In the genomic region with DNA sequence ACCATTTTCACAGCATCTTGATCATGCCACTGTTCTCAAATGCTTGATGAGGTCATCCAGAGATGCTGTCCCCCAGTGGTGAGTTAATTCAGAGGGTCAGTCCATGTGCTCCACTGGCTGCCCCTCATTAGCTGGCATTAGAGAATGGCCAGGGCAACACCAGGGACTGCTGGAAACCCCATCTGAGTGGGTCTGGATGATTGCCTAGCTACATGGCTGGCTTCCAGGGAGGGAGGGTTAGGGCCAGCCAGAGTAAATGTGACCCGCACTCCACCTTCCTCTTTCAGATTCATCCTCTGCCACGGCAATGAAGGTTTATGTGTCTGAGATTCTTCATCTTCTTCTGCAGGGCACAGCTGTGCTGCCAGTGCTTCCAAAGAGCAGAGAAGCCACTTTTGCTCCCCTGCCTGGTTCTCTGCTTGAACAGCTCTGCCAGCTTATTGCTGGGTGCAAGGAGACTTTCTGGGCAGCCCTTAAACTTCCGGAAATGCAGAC, we compare ENCODE assay signal across 23 cellular contexts.
"Had no signal": no experiment of that assay in that cellular context is flagged by ENCODE, and none has a peak within 500 bp of the region (broad histone marks: within the 10 kb centered on the region; RNA-seq: fewer than 3 reads in every experiment).

No MANE protein-coding gene starts in this region.

- ATAC-seq: activated CD4-positive, CD25-positive, alpha-beta regulatory T cell treated with anti-CD3 and anti-CD28 coated beads, Interleukin-2, amount 50 U/mL, for 24 hours; esophagus mucosa; left colon; pancreas; stimulated activated effector memory CD8-positive, alpha-beta T cell treated with anti-CD3 and anti-CD28 coated beads, Interleukin-12 subunit alpha, Interleukin-12 subunit beta, amount 100 ng/mL, for 72 hours had no signal

- DNase-seq: activated CD4-positive, alpha-beta T cell treated with anti-CD3 and anti-CD28 coated beads for 48 hours; activated CD4-positive, alpha-beta T cell treated with anti-CD3 and anti-CD28 coated beads, Interleukin-2, amount 50 U/mL, for 48 hours; activated CD8-positive, alpha-beta memory T cell treated with anti-CD3 and anti-CD28 coated beads for 24 hours; activated effector memory CD4-positive, alpha-beta T cell treated with anti-CD3 and anti-CD28 coated beads, Interleukin-2, amount 50 U/mL, for 16 hours; activated naive CD4-positive, alpha-beta T cell treated with anti-CD3 and anti-CD28 coated beads, Interleukin-2, amount 10 ng/mL, durations not matched to agents 7 days and 5 days; activated naive CD8-positive, alpha-beta T cell treated with anti-CD3 and anti-CD28 coated beads, Interleukin-2, amount 10 ng/mL, durations not matched to agents 7 days and 5 days; activated T-cell treated with anti-CD3 and anti-CD28 coated beads, Interleukin-2, amount 50 U/mL, for 1 hour; caudate nucleus; cortex of kidney; foreskin fibroblast; hippocampal formation; left colon; mammary epithelial cell; nephron progenitor cell; pancreas; retina; sigmoid colon; small intestine; stimulated activated CD4-positive, alpha-beta T cell treated with anti-CD3 and anti-CD28 coated beads, Interleukin-4, amount 100 ng/mL, for 24 hours; uterus had no signal
